3 cellular contexts compared by ENCODE assay signal in the genomic region with DNA sequence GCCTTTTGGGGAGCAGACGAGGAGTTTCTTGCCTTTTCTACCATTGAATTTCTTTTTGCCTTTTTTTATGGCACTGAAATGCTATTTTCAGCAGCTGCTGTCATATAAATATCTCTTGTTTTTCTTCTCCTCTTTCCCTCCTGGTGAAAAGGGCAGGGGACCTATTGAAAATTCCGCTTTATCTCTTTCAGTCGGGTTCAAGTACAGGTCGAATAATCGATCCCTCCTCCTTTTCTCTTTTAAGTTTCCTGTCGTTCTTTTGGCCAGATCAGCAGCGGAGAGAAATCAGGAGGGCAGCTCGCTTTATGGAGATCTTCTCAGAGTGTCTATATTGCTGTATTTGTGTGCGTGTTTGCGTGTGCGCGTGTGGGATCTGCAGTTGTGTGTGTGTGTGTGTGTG.
TF ChIP-seq lines count a peak whose summit lies in the region.

No MANE protein-coding gene starts in this region.

TF ChIP-seq in HEK293, 187 proteins besides CTCF, POLR2A, EP300 and RAD21:
- TF ChIP-seq, protein P1, sequence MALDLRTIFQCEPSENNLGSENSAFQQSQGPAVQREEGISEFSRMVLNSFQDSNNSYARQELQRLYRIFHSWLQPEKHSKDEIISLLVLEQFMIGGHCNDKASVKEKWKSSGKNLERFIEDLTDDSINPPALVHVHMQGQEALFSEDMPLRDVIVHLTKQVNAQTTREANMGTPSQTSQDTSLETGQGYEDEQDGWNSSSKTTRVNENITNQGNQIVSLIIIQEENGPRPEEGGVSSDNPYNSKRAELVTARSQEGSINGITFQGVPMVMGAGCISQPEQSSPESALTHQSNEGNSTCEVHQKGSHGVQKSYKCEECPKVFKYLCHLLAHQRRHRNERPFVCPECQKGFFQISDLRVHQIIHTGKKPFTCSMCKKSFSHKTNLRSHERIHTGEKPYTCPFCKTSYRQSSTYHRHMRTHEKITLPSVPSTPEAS (tag by site-specific recombination; IDR thresholded peaks at IDR 0.05): peak; percentile 55; the same call in 1 of the 2 replicates
- TF ChIP-seq ZNF596 (tag by site-specific recombination; IDR thresholded peaks at IDR 0.05) (no peak), ZNF302 (tag by site-specific recombination; IDR thresholded peaks at IDR 0.05; ENCODE audit: low read depth) (no peak), MYNN (tag by site-specific recombination; IDR thresholded peaks at IDR 0.05; ENCODE audit: borderline replicate concordance) (no peak), TRIM28 (IDR thresholded peaks at IDR 0.05; ENCODE audit: borderline replicate concordance, low read length) (no peak)

TF ChIP-seq in K562, 482 proteins besides CTCF, POLR2A, EP300 and RAD21 (continued from another document):
- TF ChIP-seq, protein P2, sequence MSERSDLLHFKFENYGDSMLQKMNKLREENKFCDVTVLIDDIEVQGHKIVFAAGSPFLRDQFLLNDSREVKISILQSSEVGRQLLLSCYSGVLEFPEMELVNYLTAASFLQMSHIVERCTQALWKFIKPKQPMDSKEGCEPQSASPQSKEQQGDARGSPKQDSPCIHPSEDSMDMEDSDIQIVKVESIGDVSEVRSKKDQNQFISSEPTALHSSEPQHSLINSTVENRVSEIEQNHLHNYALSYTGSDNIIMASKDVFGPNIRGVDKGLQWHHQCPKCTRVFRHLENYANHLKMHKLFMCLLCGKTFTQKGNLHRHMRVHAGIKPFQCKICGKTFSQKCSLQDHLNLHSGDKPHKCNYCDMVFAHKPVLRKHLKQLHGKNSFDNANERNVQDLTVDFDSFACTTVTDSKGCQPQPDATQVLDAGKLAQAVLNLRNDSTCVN (CRISPR knock-in tag; IDR thresholded peaks at IDR 0.05): no peak
- TF ChIP-seq PYGO2 (tag; IDR thresholded peaks at IDR 0.05) (no peak), XRCC3 (IDR thresholded peaks at IDR 0.05) (no peak), HNRNPLL (IDR thresholded peaks at IDR 0.05; ENCODE audit: low read depth, low read length, poor library complexity, severe bottlenecking) (no peak), STAG1 (CRISPR knock-in tag; IDR thresholded peaks at IDR 0.05; ENCODE audit: borderline replicate concordance) (no peak), CEBPB (tag; IDR thresholded peaks at IDR 0.05) (no peak), MBD2 (IDR thresholded peaks at IDR 0.05; ENCODE audit: borderline replicate concordance, low read depth) (no peak), SMARCB1 (IDR thresholded peaks at IDR 0.05; ENCODE audit: insufficient read length, low read depth) (no peak), NFIC (IDR thresholded peaks at IDR 0.05) (no peak), ZNF57 (CRISPR knock-in tag; IDR thresholded peaks at IDR 0.05) (no peak), SMAD1 (IDR thresholded peaks at IDR 0.05; ENCODE audit: low read depth, low read length, partially characterized antibody) (no peak), ZNF134 (CRISPR knock-in tag; conservative IDR thresholded peaks at IDR 0.05) (no peak), SP1 (CRISPR knock-in tag; IDR thresholded peaks at IDR 0.05) (no peak), GTF2A2 (tag; IDR thresholded peaks at IDR 0.05) (no peak)
- TF ChIP-seq, protein P3, sequence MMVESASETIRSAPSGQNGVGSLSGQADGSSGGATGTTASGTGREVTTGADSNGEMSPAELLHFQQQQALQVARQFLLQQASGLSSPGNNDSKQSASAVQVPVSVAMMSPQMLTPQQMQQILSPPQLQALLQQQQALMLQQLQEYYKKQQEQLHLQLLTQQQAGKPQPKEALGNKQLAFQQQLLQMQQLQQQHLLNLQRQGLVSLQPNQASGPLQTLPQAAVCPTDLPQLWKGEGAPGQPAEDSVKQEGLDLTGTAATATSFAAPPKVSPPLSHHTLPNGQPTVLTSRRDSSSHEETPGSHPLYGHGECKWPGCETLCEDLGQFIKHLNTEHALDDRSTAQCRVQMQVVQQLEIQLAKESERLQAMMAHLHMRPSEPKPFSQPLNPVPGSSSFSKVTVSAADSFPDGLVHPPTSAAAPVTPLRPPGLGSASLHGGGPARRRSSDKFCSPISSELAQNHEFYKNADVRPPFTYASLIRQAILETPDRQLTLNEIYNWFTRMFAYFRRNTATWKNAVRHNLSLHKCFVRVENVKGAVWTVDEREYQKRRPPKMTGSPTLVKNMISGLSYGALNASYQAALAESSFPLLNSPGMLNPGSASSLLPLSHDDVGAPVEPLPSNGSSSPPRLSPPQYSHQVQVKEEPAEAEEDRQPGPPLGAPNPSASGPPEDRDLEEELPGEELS (CRISPR knock-in tag; IDR thresholded peaks at IDR 0.05; ENCODE audit: borderline replicate concordance): no peak
- TF ChIP-seq, protein P4, sequence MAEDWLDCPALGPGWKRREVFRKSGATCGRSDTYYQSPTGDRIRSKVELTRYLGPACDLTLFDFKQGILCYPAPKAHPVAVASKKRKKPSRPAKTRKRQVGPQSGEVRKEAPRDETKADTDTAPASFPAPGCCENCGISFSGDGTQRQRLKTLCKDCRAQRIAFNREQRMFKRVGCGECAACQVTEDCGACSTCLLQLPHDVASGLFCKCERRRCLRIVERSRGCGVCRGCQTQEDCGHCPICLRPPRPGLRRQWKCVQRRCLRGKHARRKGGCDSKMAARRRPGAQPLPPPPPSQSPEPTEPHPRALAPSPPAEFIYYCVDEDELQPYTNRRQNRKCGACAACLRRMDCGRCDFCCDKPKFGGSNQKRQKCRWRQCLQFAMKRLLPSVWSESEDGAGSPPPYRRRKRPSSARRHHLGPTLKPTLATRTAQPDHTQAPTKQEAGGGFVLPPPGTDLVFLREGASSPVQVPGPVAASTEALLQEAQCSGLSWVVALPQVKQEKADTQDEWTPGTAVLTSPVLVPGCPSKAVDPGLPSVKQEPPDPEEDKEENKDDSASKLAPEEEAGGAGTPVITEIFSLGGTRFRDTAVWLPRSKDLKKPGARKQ (CRISPR knock-in tag; IDR thresholded peaks at IDR 0.05): no peak
- TF ChIP-seq, protein P5, sequence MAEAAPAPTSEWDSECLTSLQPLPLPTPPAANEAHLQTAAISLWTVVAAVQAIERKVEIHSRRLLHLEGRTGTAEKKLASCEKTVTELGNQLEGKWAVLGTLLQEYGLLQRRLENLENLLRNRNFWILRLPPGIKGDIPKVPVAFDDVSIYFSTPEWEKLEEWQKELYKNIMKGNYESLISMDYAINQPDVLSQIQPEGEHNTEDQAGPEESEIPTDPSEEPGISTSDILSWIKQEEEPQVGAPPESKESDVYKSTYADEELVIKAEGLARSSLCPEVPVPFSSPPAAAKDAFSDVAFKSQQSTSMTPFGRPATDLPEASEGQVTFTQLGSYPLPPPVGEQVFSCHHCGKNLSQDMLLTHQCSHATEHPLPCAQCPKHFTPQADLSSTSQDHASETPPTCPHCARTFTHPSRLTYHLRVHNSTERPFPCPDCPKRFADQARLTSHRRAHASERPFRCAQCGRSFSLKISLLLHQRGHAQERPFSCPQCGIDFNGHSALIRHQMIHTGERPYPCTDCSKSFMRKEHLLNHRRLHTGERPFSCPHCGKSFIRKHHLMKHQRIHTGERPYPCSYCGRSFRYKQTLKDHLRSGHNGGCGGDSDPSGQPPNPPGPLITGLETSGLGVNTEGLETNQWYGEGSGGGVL (CRISPR knock-in tag; IDR thresholded peaks at IDR 0.05): no peak

TF ChIP-seq in liver, 16 proteins besides CTCF, POLR2A, EP300 and RAD21 (continued from another document):
- TF ChIP-seq, protein P6, sequence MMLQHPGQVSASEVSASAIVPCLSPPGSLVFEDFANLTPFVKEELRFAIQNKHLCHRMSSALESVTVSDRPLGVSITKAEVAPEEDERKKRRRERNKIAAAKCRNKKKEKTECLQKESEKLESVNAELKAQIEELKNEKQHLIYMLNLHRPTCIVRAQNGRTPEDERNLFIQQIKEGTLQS (IDR thresholded peaks at IDR 0.05): no peak
- TF ChIP-seq GABPA (IDR thresholded peaks at IDR 0.05 in 1 of 2, conservative IDR thresholded peaks at IDR 0.05 in 1 of 2) (no peak), RXRA (IDR thresholded peaks at IDR 0.05) (peak; percentile 5 to 7), SP1 (IDR thresholded peaks at IDR 0.05) (no peak), YY1 (IDR thresholded peaks at IDR 0.05) (no peak), NR2F2 (IDR thresholded peaks at IDR 0.05) (no peak), TAF1 (conservative IDR thresholded peaks at IDR 0.05) (no peak), EGR1 (IDR thresholded peaks at IDR 0.05; ENCODE audit: low read depth in 2 of 2) (no peak), FOXA2 (IDR thresholded peaks at IDR 0.05) (no peak), JUND (IDR thresholded peaks at IDR 0.05) (no peak), HNF4A (conservative IDR thresholded peaks at IDR 0.05) (peak in 1 of 2 donors; percentile 3), HNF4G (IDR thresholded peaks at IDR 0.05) (no peak)
